15 cellular contexts compared by ENCODE assay signal in the genomic region with DNA sequence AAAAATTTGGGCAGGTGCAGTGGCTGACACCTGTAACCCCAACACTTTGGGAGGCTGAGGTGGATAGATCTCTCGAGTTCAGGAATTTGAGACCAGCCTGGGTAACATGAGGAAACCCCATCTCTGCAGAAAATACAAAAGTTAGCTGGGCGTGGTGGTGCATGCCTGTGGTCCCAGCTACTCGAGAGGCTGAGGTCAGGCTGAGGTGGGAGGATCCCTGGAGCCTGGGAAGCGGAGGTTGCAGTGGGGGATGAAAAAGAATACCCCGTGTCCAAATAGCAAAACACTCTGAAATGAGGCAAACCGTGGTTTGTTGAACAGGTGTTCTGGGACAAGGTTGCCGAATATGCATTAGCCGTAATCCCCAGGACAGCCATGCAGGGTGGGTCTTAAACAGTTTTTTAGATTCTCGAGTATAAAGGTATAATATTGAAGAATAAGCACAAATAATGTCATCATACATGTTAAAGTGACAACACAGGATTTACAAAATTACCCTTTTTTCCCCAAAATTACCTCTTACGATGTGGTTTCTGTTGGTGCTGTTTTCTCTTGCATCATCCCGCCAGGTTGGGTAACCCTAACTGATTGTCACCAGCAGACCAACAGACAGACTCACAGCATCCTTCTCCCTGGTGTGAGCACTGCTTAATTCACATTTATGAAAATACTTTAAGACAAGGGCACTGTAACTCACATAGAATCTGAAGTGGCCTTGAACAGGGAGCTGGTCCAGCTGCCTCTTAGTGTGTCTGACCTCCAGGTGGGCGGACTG. TPM values are rescaled to one million over a fixed set of nuclear protein-coding genes. Genes with fewer than 3 reads are reported as not detected.
DNase-seq lines count a peak whose midpoint lies in the region; ATAC-seq, FAIRE-seq and TF ChIP-seq lines count a peak whose summit lies in the region.
"Had no signal": no experiment of that assay in that cellular context is flagged by ENCODE, and none has a peak within 500 bp of the region (broad histone marks: within the 10 kb centered on the region; RNA-seq: fewer than 3 reads in every experiment).

No MANE protein-coding gene starts in this region.

- peaks cover 8 to 11% of the 10 kb centered on the region in 2 experiments; a peak in 3 of 5 replicates for H3K36me3 ChIP-seq in HepG2 (replicated peaks in 1 of 2; ENCODE audit: control insufficient read depth in 1 of 2, insufficient read depth in 2 of 2, low read length in 2 of 2)
- no peaks in the 10 kb centered on the region for H3K36me3 ChIP-seq in right lobe of liver
- H3K36me3 ChIP-seq in spleen: peaks cover 0 to 45% (median 1%) of the 10 kb centered on the region in 6 donors

- H4K20me1 ChIP-seq in HepG2 (ENCODE audit: insufficient read depth, low read length): peaks cover 45% of the 10 kb centered on the region

- no peaks in the 10 kb centered on the region for H3K27me3 ChIP-seq in HepG2 (ENCODE audit: control insufficient read depth in 1 of 2, insufficient read depth in 2 of 2, low read length in 2 of 2)
- no peaks in the 10 kb centered on the region for H3K27me3 ChIP-seq in right lobe of liver
- H3K27me3 ChIP-seq in spleen (replicated peaks in 1 of 7): no peaks in the 10 kb centered on the region
- H3K27me3 ChIP-seq: testis had no signal

- no peaks in the 10 kb centered on the region for H3K9me3 Mint-ChIP-seq in WTC11

- H3K4me3 ChIP-seq in HepG2 (replicated peaks in 1 of 3; ENCODE audit: insufficient read depth in 1 of 3, low read depth in 2 of 3, low read length in 3 of 3) (no peak overlapping the region), right lobe of liver (no peak overlapping the region), spleen (peak overlapping the region in 1 of 8 donors; percentile 25)
- H3K4me3 ChIP-seq: psoas muscle, testis had no signal

- intact Hi-C loops in HepG2 (cut with micrococcal nuclease; ENCODE audit: unreplicated experiment): no loop called here
- intact Hi-C loops in right lobe of liver (cut with DNase I): no loop called here
- intact Hi-C loops in spleen (cut with DNase I; ENCODE audit: low total_unique reads): no loop called here

- H3K36me3 Mint-ChIP-seq in WTC11: no peaks in the 10 kb centered on the region

- no peak for TF ChIP-seq RAD21 in HepG2 (CRISPR knock-in tag; IDR thresholded peaks at IDR 0.05)

- in situ Hi-C loops in HepG2 (cut with HindIII; ENCODE audit: extremely low pct_ligation_motif_present, low pct_unique_long_range_greater_than_20kb): no loop called here

- no peak for TF ChIP-seq POLR2A in HepG2 (IDR thresholded peaks at IDR 0.05; ENCODE audit: insufficient read depth in 1 of 2, low read depth in 2 of 2, low read length in 2 of 2)
- TF ChIP-seq POLR2A in right lobe of liver (IDR thresholded peaks at IDR 0.05): no peak
- TF ChIP-seq POLR2A in spleen (IDR thresholded peaks at IDR 0.05): no peak

- peaks cover 84% of the 10 kb centered on the region for H3K79me2 ChIP-seq in HepG2 (ENCODE audit: insufficient read depth, low read length)

- H3K9ac ChIP-seq in HepG2 (ENCODE audit: insufficient read depth, low read depth, low read length): no peak overlapping the region

- no peak for FAIRE-seq in HepG2 (lab: Jason Lieb, UNC)
- FAIRE-seq: G401.6 had no signal

- H3K27ac Mint-ChIP-seq in WTC11: peak overlapping the region; percentile 8; the same call in 1 of the 2 replicates

- TSS peak; percentile 37 for BruUV-seq in HepG2 (replicated peaks; lab: Mats Ljungman, UMichigan)

- H3K27ac ChIP-seq in HepG2 (ENCODE audit: extremely low read length, insufficient read depth, low read length) (no peak overlapping the region), right lobe of liver (no peak overlapping the region), spleen (peak overlapping the region in 7 of 8 donors; percentile 39 to 97 (median 71))
- H3K27ac ChIP-seq: psoas muscle, testis had no signal

- CTCF ChIA-PET in HepG2 (lab: Yijun Ruan, JAX; ENCODE audit: low intra/inter-chr PET ratio, low total read pairs): no interaction called here
- CTCF ChIA-PET in WTC11 (lab: Charles Lee): interaction anchor here (1.1 kb wide), 1 partner anchor 30 kb away, joined by 3 read pairs; no protein-coding TSS in a partner anchor

- H3K27me3 Mint-ChIP-seq in WTC11 (ENCODE audit: low read depth): no peaks in the 10 kb centered on the region

- no peaks in the 10 kb centered on the region for H3K9me3 ChIP-seq in HepG2 (ENCODE audit: low read length)
- H3K9me3 ChIP-seq in right lobe of liver: no peaks in the 10 kb centered on the region
- H3K9me3 ChIP-seq in spleen: no peaks in the 10 kb centered on the region
- H3K9me3 ChIP-seq: psoas muscle, testis had no signal

- no peak overlapping the region for H2AFZ ChIP-seq in HepG2 (ENCODE audit: low read length)

- no peaks in the 10 kb centered on the region for H3K4me1 Mint-ChIP-seq in WTC11

- WGBS in HepG2 (ENCODE audit: low lambda C conversion rate): 96% methylated on average over 12 of the region's 12 CpGs
- WGBS in right lobe of liver (ENCODE audit: insufficient coverage, low coverage, low lambda C conversion rate, missing lambda C conversion rate): 71% methylated on average over 9 of the region's 12 CpGs
- WGBS in spleen, 5 donors: 52 to 85% (median 73%) methylated on average over 12 of the region's 12 CpGs

- TF ChIP-seq CTCF in HepG2 (CRISPR knock-in tag; IDR thresholded peaks at IDR 0.05) (no peak), right lobe of liver (IDR thresholded peaks at IDR 0.05) (no peak), WTC11 (IDR thresholded peaks at IDR 0.05) (no peak), spleen (IDR thresholded peaks at IDR 0.05 in 8 of 11, conservative IDR thresholded peaks at IDR 0.05 in 3 of 11) (no peak)

- DNase-seq in HepG2 (ENCODE audit: low spot score) (no peak), right lobe of liver (no peak), WTC11 (ENCODE audit: low spot score) (no peak), spleen (no peak), H4 (ENCODE audit: low spot score) (no peak)
- DNase-seq: activated T-cell treated with anti-CD3 and anti-CD28 coated beads for 4 hours, erythroblast, NCI-H1436 treated with DMSO at 0.1 percent for 48 hours, NCI-H774, psoas muscle, T-helper 9 cell, testis had no signal

- TF ChIP-seq EP300 in HepG2 (IDR thresholded peaks at IDR 0.05; ENCODE audit: low read depth in 2 of 2, low read length in 2 of 2) (no peak), HepG2 (CRISPR knock-in tag; IDR thresholded peaks at IDR 0.05; ENCODE audit: borderline replicate concordance) (no peak)

- POLR2A ChIA-PET in HepG2 (lab: Yijun Ruan, JAX): no interaction called here
- POLR2A ChIA-PET in WTC11 (lab: Charles Lee): no interaction called here

- H3K4me1 ChIP-seq in HepG2 (ENCODE audit: insufficient read depth, low read length): peaks cover 45% of the 10 kb centered on the region
- H3K4me1 ChIP-seq in right lobe of liver: peaks cover 0 to 22% (median 3%) of the 10 kb centered on the region in 4 donors
- H3K4me1 ChIP-seq in spleen: peaks cover 5 to 100% (median 73%) of the 10 kb centered on the region in 6 donors

- no peak for ATAC-seq in HepG2
- ATAC-seq in right lobe of liver: no peak
- no peak for ATAC-seq in WTC11
- no peak for ATAC-seq in GM21515 (IDR thresholded peaks at IDR 0.05; ENCODE audit: unreplicated experiment)
- ATAC-seq: psoas muscle had no signal

- H3K4me2 ChIP-seq in HepG2 (ENCODE audit: low read depth, low read length): no peak overlapping the region

- H3K4me3 Mint-ChIP-seq in WTC11: no peak overlapping the region

RNA-seq across cellular contexts. Expression of gene DNAJC5, which starts 9.1 kb away (rescaled TPM):
- total RNA-seq in HepG2 (2016; rRNA removed; fragmentation: Illumina TruSeq; extraction: Trizol) (54.3 and 64.5 TPM in 2 replicates), right lobe of liver (10 to 100 TPM; 10.7 to 26.0 (median 15.1) TPM), WTC11 (2021) (28.5 to 31.5 TPM (median 29.6 TPM) in 3 replicates), spleen (10 to 100 TPM; 47.5 to 83.1 (median 65.4) TPM)
- total RNA-seq in HepG2 (2016; cell fraction: cytosol; rRNA removed; fragmentation: Illumina TruSeq; extraction: Trizol; ENCODE audit: low read depth): 11.9 and 12.0 TPM in 2 replicates
- total RNA-seq in HepG2 (2016; cell fraction: insoluble cytoplasmic fraction; rRNA removed; fragmentation: Illumina TruSeq; extraction: Trizol): 48.4 and 65.4 TPM in 2 replicates
- 20.9 and 21.3 TPM in 2 replicates for total RNA-seq in HepG2 (2016; cell fraction: membrane; rRNA removed; fragmentation: Illumina TruSeq; extraction: Trizol)
- total RNA-seq in HepG2 (2016; cell fraction: nucleus; rRNA removed; fragmentation: Illumina TruSeq; extraction: Trizol): 36.9 and 44.3 TPM in 2 replicates
- polyA plus RNA-seq in HepG2 (2011; rRNA removed) (42.8 and 51.8 TPM in 2 replicates), spleen (10 to 100 TPM; 12.7 to 32.3 (median 15.2) TPM)
- 50.7 and 53.5 TPM in 2 replicates for polyA plus RNA-seq in HepG2 (2011; cell fraction: cytosol; rRNA removed)
- 53.1 and 56.7 TPM in 2 replicates for polyA plus RNA-seq in HepG2 (2011; cell fraction: nucleus; rRNA removed)
- 35.9 and 42.1 TPM in 2 replicates for polyA plus RNA-seq in HepG2 (2012)
- 6.9 and 7.7 TPM in 2 replicates for polyA plus RNA-seq in HepG2 (2016; cell fraction: cytosol; fragmentation: Illumina TruSeq; extraction: Trizol; ENCODE audit: low read depth)
- polyA plus RNA-seq in HepG2 (2016; cell fraction: insoluble cytoplasmic fraction; fragmentation: Illumina TruSeq; extraction: Trizol; ENCODE audit: low read depth): 37.7 and 43.6 TPM in 2 replicates
- polyA plus RNA-seq in HepG2 (2016; cell fraction: membrane; fragmentation: Illumina TruSeq; extraction: Trizol; ENCODE audit: low read depth): 11.5 and 11.7 TPM in 2 replicates
- 52.1 and 53.7 TPM in 2 replicates for polyA plus RNA-seq in HepG2 (2016; cell fraction: nucleus; fragmentation: Illumina TruSeq; extraction: Trizol; ENCODE audit: insufficient read depth, low read depth)
- 45.9 and 137 TPM in 2 replicates for polyA minus RNA-seq in HepG2 (2011; rRNA and poly(A)+ RNA removed; ENCODE audit: low replicate concordance)
- 49.8 and 50.2 TPM in 2 replicates for polyA minus RNA-seq in HepG2 (2011; cell fraction: cytosol; rRNA and poly(A)+ RNA removed)
- polyA minus RNA-seq in HepG2 (2011; cell fraction: nucleus; rRNA and poly(A)+ RNA removed): 27.8 and 28.3 TPM in 2 replicates
- total RNA-seq in H4 (2014; rRNA removed; shearing (Covaris generic)): 16.1 and 21.0 TPM in 2 replicates

RNA-seq across cellular contexts. Expression of gene TPD52L2, which starts 38.9 kb away (rescaled TPM):
- total RNA-seq in HepG2 (2016; rRNA removed; fragmentation: Illumina TruSeq; extraction: Trizol) (156 and 187 TPM in 2 replicates), right lobe of liver (10 to 100 TPM; 20.1 to 46.8 (median 30.5) TPM), WTC11 (2021) (80.8 to 87.2 TPM (median 85.6 TPM) in 3 replicates), spleen (100 to 1,000 TPM in 1 of 7 donors, 10 to 100 TPM in 6; 66.3 to 102 (median 92.1) TPM)
- 17.3 and 18.9 TPM in 2 replicates for total RNA-seq in HepG2 (2016; cell fraction: cytosol; rRNA removed; fragmentation: Illumina TruSeq; extraction: Trizol; ENCODE audit: low read depth)
- total RNA-seq in HepG2 (2016; cell fraction: insoluble cytoplasmic fraction; rRNA removed; fragmentation: Illumina TruSeq; extraction: Trizol): 159 and 183 TPM in 2 replicates
- total RNA-seq in HepG2 (2016; cell fraction: membrane; rRNA removed; fragmentation: Illumina TruSeq; extraction: Trizol): 68.0 and 74.8 TPM in 2 replicates
- total RNA-seq in HepG2 (2016; cell fraction: nucleus; rRNA removed; fragmentation: Illumina TruSeq; extraction: Trizol): 80.6 and 85.7 TPM in 2 replicates
- polyA plus RNA-seq in HepG2 (2011; rRNA removed) (184 and 198 TPM in 2 replicates), spleen (10 to 100 TPM; 60.2 to 94.6 (median 63.5) TPM)
- polyA plus RNA-seq in HepG2 (2011; cell fraction: cytosol; rRNA removed): 197 and 204 TPM in 2 replicates
- polyA plus RNA-seq in HepG2 (2011; cell fraction: nucleus; rRNA removed): 163 and 169 TPM in 2 replicates
- 96.3 and 115 TPM in 2 replicates for polyA plus RNA-seq in HepG2 (2012)
- 18.7 and 19.4 TPM in 2 replicates for polyA plus RNA-seq in HepG2 (2016; cell fraction: cytosol; fragmentation: Illumina TruSeq; extraction: Trizol; ENCODE audit: low read depth)
- polyA plus RNA-seq in HepG2 (2016; cell fraction: insoluble cytoplasmic fraction; fragmentation: Illumina TruSeq; extraction: Trizol; ENCODE audit: low read depth): 188 and 207 TPM in 2 replicates
- polyA plus RNA-seq in HepG2 (2016; cell fraction: membrane; fragmentation: Illumina TruSeq; extraction: Trizol; ENCODE audit: low read depth): 59.6 and 59.7 TPM in 2 replicates
- polyA plus RNA-seq in HepG2 (2016; cell fraction: nucleus; fragmentation: Illumina TruSeq; extraction: Trizol; ENCODE audit: insufficient read depth, low read depth): 162 and 173 TPM in 2 replicates
- polyA minus RNA-seq in HepG2 (2011; rRNA and poly(A)+ RNA removed; ENCODE audit: low replicate concordance): 128 and 150 TPM in 2 replicates
- 114 and 118 TPM in 2 replicates for polyA minus RNA-seq in HepG2 (2011; cell fraction: cytosol; rRNA and poly(A)+ RNA removed)
- polyA minus RNA-seq in HepG2 (2011; cell fraction: nucleus; rRNA and poly(A)+ RNA removed): 47.3 and 56.6 TPM in 2 replicates
- 44.7 and 56.7 TPM in 2 replicates for total RNA-seq in H4 (2014; rRNA removed; shearing (Covaris generic))

RNA-seq across cellular contexts. Expression of gene ABHD16B, which starts 42.7 kb away (rescaled TPM):
- total RNA-seq in HepG2 (2016; rRNA removed; fragmentation: Illumina TruSeq; extraction: Trizol): not detected in 2 replicates
- total RNA-seq in HepG2 (2016; cell fraction: cytosol; rRNA removed; fragmentation: Illumina TruSeq; extraction: Trizol; ENCODE audit: low read depth): not detected in 2 replicates
- total RNA-seq in HepG2 (2016; cell fraction: insoluble cytoplasmic fraction; rRNA removed; fragmentation: Illumina TruSeq; extraction: Trizol): not detected in 2 replicates
- total RNA-seq in HepG2 (2016; cell fraction: membrane; rRNA removed; fragmentation: Illumina TruSeq; extraction: Trizol): not detected in 2 replicates
- total RNA-seq in HepG2 (2016; cell fraction: nucleus; rRNA removed; fragmentation: Illumina TruSeq; extraction: Trizol): not detected in 2 replicates
- not detected in 2 replicates for polyA plus RNA-seq in HepG2 (2011; rRNA removed)
- polyA plus RNA-seq in HepG2 (2011; cell fraction: cytosol; rRNA removed): not detected in 2 replicates
- not detected in 2 replicates for polyA plus RNA-seq in HepG2 (2011; cell fraction: nucleus; rRNA removed)
- polyA plus RNA-seq in HepG2 (2012): not detected in 2 replicates
- polyA plus RNA-seq in HepG2 (2016; cell fraction: cytosol; fragmentation: Illumina TruSeq; extraction: Trizol; ENCODE audit: low read depth): not detected in 2 replicates
- polyA plus RNA-seq in HepG2 (2016; cell fraction: insoluble cytoplasmic fraction; fragmentation: Illumina TruSeq; extraction: Trizol; ENCODE audit: low read depth): not detected in 2 replicates
- polyA plus RNA-seq in HepG2 (2016; cell fraction: membrane; fragmentation: Illumina TruSeq; extraction: Trizol; ENCODE audit: low read depth): not detected in 2 replicates
- not detected in 2 replicates for polyA plus RNA-seq in HepG2 (2016; cell fraction: nucleus; fragmentation: Illumina TruSeq; extraction: Trizol; ENCODE audit: insufficient read depth, low read depth)
- polyA minus RNA-seq in HepG2 (2011; rRNA and poly(A)+ RNA removed; ENCODE audit: low replicate concordance): not detected in 2 replicates
- not detected in 2 replicates for polyA minus RNA-seq in HepG2 (2011; cell fraction: cytosol; rRNA and poly(A)+ RNA removed)
- polyA minus RNA-seq in HepG2 (2011; cell fraction: nucleus; rRNA and poly(A)+ RNA removed): not detected in 2 replicates
- total RNA-seq in right lobe of liver: not detected
- 0.11 TPM in 1 of 3 replicates, not detected in the others for total RNA-seq in WTC11 (2021)
- not detected for total RNA-seq in spleen
- polyA plus RNA-seq in spleen: under 1 TPM; 0.49 to 0.86 (median 0.57) TPM
- total RNA-seq in H4 (2014; rRNA removed; shearing (Covaris generic)): not detected in 2 replicates
- total RNA-seq: HT1080, psoas muscle had no signal

RNA-seq across cellular contexts. Expression of gene UCKL1, which starts 52.2 kb away (rescaled TPM):
- total RNA-seq in HepG2 (2016; rRNA removed; fragmentation: Illumina TruSeq; extraction: Trizol) (48.0 and 50.2 TPM in 2 replicates), right lobe of liver (10 to 100 TPM; 13.1 to 28.5 (median 16.9) TPM), WTC11 (2021) (46.8 to 51.2 TPM (median 48.0 TPM) in 3 replicates), spleen (10 to 100 TPM; 34.2 to 52.2 (median 47.1) TPM)
- 15.0 and 16.7 TPM in 2 replicates for total RNA-seq in HepG2 (2016; cell fraction: cytosol; rRNA removed; fragmentation: Illumina TruSeq; extraction: Trizol; ENCODE audit: low read depth)
- 43.5 and 50.1 TPM in 2 replicates for total RNA-seq in HepG2 (2016; cell fraction: insoluble cytoplasmic fraction; rRNA removed; fragmentation: Illumina TruSeq; extraction: Trizol)
- total RNA-seq in HepG2 (2016; cell fraction: membrane; rRNA removed; fragmentation: Illumina TruSeq; extraction: Trizol): 24.1 and 25.5 TPM in 2 replicates
- total RNA-seq in HepG2 (2016; cell fraction: nucleus; rRNA removed; fragmentation: Illumina TruSeq; extraction: Trizol): 48.6 and 53.0 TPM in 2 replicates
- polyA plus RNA-seq in HepG2 (2011; rRNA removed) (126 and 168 TPM in 2 replicates), spleen (10 to 100 TPM; 36.0 to 68.0 (median 62.7) TPM)
- 98.0 and 129 TPM in 2 replicates for polyA plus RNA-seq in HepG2 (2011; cell fraction: cytosol; rRNA removed)
- polyA plus RNA-seq in HepG2 (2011; cell fraction: nucleus; rRNA removed): 680 and 852 TPM in 2 replicates
- polyA plus RNA-seq in HepG2 (2012): 77.7 and 89.9 TPM in 2 replicates
- 10.6 and 11.6 TPM in 2 replicates for polyA plus RNA-seq in HepG2 (2016; cell fraction: cytosol; fragmentation: Illumina TruSeq; extraction: Trizol; ENCODE audit: low read depth)
- polyA plus RNA-seq in HepG2 (2016; cell fraction: insoluble cytoplasmic fraction; fragmentation: Illumina TruSeq; extraction: Trizol; ENCODE audit: low read depth): 45.9 and 52.5 TPM in 2 replicates
- 15.4 and 15.7 TPM in 2 replicates for polyA plus RNA-seq in HepG2 (2016; cell fraction: membrane; fragmentation: Illumina TruSeq; extraction: Trizol; ENCODE audit: low read depth)
- 207 and 220 TPM in 2 replicates for polyA plus RNA-seq in HepG2 (2016; cell fraction: nucleus; fragmentation: Illumina TruSeq; extraction: Trizol; ENCODE audit: insufficient read depth, low read depth)
- 43.6 and 139 TPM in 2 replicates for polyA minus RNA-seq in HepG2 (2011; rRNA and poly(A)+ RNA removed; ENCODE audit: low replicate concordance)
- 37.0 and 42.5 TPM in 2 replicates for polyA minus RNA-seq in HepG2 (2011; cell fraction: cytosol; rRNA and poly(A)+ RNA removed)
- 80.1 and 85.5 TPM in 2 replicates for polyA minus RNA-seq in HepG2 (2011; cell fraction: nucleus; rRNA and poly(A)+ RNA removed)
- 14.1 and 16.1 TPM in 2 replicates for total RNA-seq in H4 (2014; rRNA removed; shearing (Covaris generic))

Comparison
In these comparisons a context has a peak if more than half of its experiments do, and no peak if none do; other contexts are left out.
1. H3K27ac ChIP-seq: peak in spleen (7 of 8); none in HepG2 (single experiment) and right lobe of liver (0 of 3).
2. Of the 50 proteins assayed by ChIP-seq in both HepG2 and WTC11: peak only in HepG2: none; only in WTC11: GABPB1; in both: none; in neither: 49.